ENCODE assay signal across 32 cellular contexts in the genomic region with DNA sequence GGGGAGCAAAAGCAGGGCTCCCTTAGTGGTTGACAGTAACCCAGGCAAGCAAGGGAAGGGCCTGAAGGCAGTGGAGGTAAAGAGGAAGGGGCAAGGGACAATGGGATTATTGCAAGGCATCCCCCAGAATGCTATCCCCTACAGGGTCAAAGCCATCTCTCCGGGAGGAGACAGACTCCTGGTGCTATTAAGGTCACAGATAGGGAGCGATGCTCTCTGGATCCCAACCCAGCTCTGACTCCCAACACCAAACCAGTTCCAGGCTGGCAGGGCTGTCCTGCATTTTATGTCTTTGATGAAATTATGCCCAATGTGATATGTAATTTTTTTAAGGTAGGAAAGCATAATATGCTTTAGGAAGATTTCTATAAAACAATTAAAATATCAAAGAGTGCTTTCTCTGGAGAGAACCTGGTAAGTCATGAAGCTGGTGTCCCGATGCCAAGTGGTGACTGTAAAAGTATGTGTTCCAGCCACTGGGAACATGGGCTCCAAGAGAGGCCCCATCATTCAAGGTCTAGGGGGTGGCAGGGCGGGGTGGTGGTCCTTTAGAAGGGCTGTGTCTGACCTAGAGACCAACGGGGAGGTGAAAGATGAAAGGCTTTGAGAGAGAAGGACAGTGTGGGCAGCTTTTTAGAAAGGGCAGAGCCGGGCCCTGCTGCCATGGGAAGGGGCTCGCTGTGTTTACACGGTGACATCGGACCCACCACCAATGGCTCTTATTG.
DNase-seq lines count a peak whose midpoint lies in the region; ATAC-seq, FAIRE-seq and TF ChIP-seq lines count a peak whose summit lies in the region.
"Had no signal": no experiment of that assay in that cellular context is flagged by ENCODE, and none has a peak within 500 bp of the region (broad histone marks: within the 10 kb centered on the region; RNA-seq: fewer than 3 reads in every experiment).

No MANE protein-coding gene starts in this region.

- H3K36me3 ChIP-seq in SJCRH30 (no peaks in the 10 kb centered on the region), iPS-20b (ENCODE audit: insufficient read depth, low read depth, low read length) (no peaks in the 10 kb centered on the region), trophoblast cell (ENCODE audit: control insufficient read depth in 1 of 2, insufficient read depth in 2 of 2, low read length in 2 of 2) (no peaks in the 10 kb centered on the region), brain microvascular endothelial cell (replicated peaks) (no peaks in the 10 kb centered on the region), esophagus muscularis mucosa (no peaks in the 10 kb centered on the region)
- H3K36me3 ChIP-seq: cardiac muscle cell, MG63, pancreas, thoracic aorta, vagina had no signal

- no peaks in the 10 kb centered on the region for H3K9me3 ChIP-seq in SJCRH30 (replicated peaks)
- H3K9me3 ChIP-seq in iPS-20b (ENCODE audit: insufficient read depth, low read depth, low read length) = no peaks in the 10 kb centered on the region
- no peaks in the 10 kb centered on the region for H3K9me3 ChIP-seq in trophoblast cell (ENCODE audit: insufficient read depth, low read depth, low read length)
- no peaks in the 10 kb centered on the region for H3K9me3 ChIP-seq in esophagus muscularis mucosa
- H3K9me3 ChIP-seq: MG63, mucosa of descending colon, pancreas, thoracic aorta, vagina had no signal

- intact Hi-C loops in esophagus muscularis mucosa (cut with DNase I) = no loop called here

- peak overlapping the region; percentile 81 for H2BK120ac ChIP-seq in trophoblast cell (ENCODE audit: insufficient read depth, low read length, poor library complexity)

- no peak for ATAC-seq in GM18909 (IDR thresholded peaks at IDR 0.05; ENCODE audit: poor library complexity, unreplicated experiment)
- ATAC-seq: activated CD8-positive, alpha-beta T cell treated with anti-CD3 and anti-CD28 coated beads, Interleukin-2, amount 10 ng/mL, durations not matched to agents 7 days and 5 days; effector memory CD8-positive, alpha-beta T cell; left ventricle myocardium superior; mucosa of descending colon; natural killer cell; pancreas; stimulated activated naive CD8-positive, alpha-beta T cell treated with anti-CD3 and anti-CD28 coated beads, Interleukin-15, Interleukin-2, amounts not matched to agents 100 U/mL and 50 U/mL, for 24 hours had no signal

- H3K4me1 ChIP-seq in SJCRH30 = peaks cover 90% of the 10 kb centered on the region
- peaks cover 60% of the 10 kb centered on the region for H3K4me1 ChIP-seq in iPS-20b (ENCODE audit: insufficient read depth, low read length)
- peaks cover 65 to 66% of the 10 kb centered on the region in 2 experiments for H3K4me1 ChIP-seq in trophoblast cell (ENCODE audit: control insufficient read depth in 1 of 2, insufficient read depth in 2 of 2, low read length in 2 of 2)
- H3K4me1 ChIP-seq in esophagus muscularis mucosa = peaks cover 0 to 9% (median 0%) of the 10 kb centered on the region in 4 donors
- H3K4me1 ChIP-seq: pancreas had no signal

- no peak for TF ChIP-seq CTCF in brain microvascular endothelial cell (IDR thresholded peaks at IDR 0.05; ENCODE audit: low read depth, low read length, missing control alignments)
- no peak for TF ChIP-seq CTCF in esophagus muscularis mucosa (IDR thresholded peaks at IDR 0.05)

- H3K9ac ChIP-seq in iPS-20b (ENCODE audit: low read depth, low read length) (peak overlapping the region; percentile 24; the same call in 1 of the 2 replicates), trophoblast cell (ENCODE audit: low read length) (no peak overlapping the region)

- WGBS in trophoblast cell (ENCODE audit: extremely low coverage, insufficient coverage, insufficient read length) = no CpG with 5 or more reads among the region's 9 CpGs
- WGBS in esophagus muscularis mucosa = 90% methylated on average over 9 of the region's 9 CpGs

- peak overlapping the region; percentile 90 for H2BK12ac ChIP-seq in trophoblast cell (ENCODE audit: low read length)

- peaks cover 11% of the 10 kb centered on the region for H3K79me2 ChIP-seq in trophoblast cell (ENCODE audit: control insufficient read depth, insufficient read depth, low read length, poor library complexity)

- H3K27ac ChIP-seq in SJCRH30 (peak overlapping the region; percentile 100), iPS-20b (ENCODE audit: low read length) (peak overlapping the region; percentile 15), trophoblast cell (ENCODE audit: low read depth, low read length) (peak overlapping the region; percentile 70), brain microvascular endothelial cell (no peak overlapping the region), esophagus muscularis mucosa (replicated peaks in 1 of 4) (no peak overlapping the region)
- H3K27ac ChIP-seq: cardiac muscle cell, pancreas, thoracic aorta, vagina had no signal

- no peaks in the 10 kb centered on the region for H3K27me3 ChIP-seq in SJCRH30
- no peaks in the 10 kb centered on the region for H3K27me3 ChIP-seq in iPS-20b (ENCODE audit: insufficient read depth, low read length)
- no peaks in the 10 kb centered on the region for H3K27me3 ChIP-seq in trophoblast cell (ENCODE audit: insufficient read depth, low read length)
- no peaks in the 10 kb centered on the region for H3K27me3 ChIP-seq in brain microvascular endothelial cell (replicated peaks)
- peaks cover 0 to 3% (median 0%) of the 10 kb centered on the region in 4 donors for H3K27me3 ChIP-seq in esophagus muscularis mucosa
- H3K27me3 ChIP-seq: cardiac muscle cell, MG63, pancreas, vagina had no signal

- H2AK5ac ChIP-seq in trophoblast cell (ENCODE audit: low read length) = peak overlapping the region; percentile 63

- H3K79me1 ChIP-seq in trophoblast cell (ENCODE audit: low read length) = peaks cover 65% of the 10 kb centered on the region

- H2AFZ ChIP-seq in trophoblast cell (ENCODE audit: insufficient read depth, low read length, poor library complexity) = no peak overlapping the region

- peak overlapping the region; percentile 1 for H3K4ac ChIP-seq in trophoblast cell (ENCODE audit: low read depth, low read length)

- no peak overlapping the region for H4K12ac ChIP-seq in trophoblast cell (ENCODE audit: low read depth, low read length)

- H3K4me3 ChIP-seq in SJCRH30 (no peak overlapping the region), iPS-20b (ENCODE audit: low read length) (no peak overlapping the region), trophoblast cell (ENCODE audit: low read depth, low read length) (no peak overlapping the region), brain microvascular endothelial cell (ENCODE audit: low read depth, low read length) (no peak overlapping the region), esophagus muscularis mucosa (no peak overlapping the region)
- H3K4me3 ChIP-seq: cardiac muscle cell, MG63, mucosa of descending colon, pancreas, thoracic aorta, vagina had no signal

- TF ChIP-seq EP300 in esophagus muscularis mucosa (IDR thresholded peaks at IDR 0.05) = no peak

- peak; percentile 16 for FAIRE-seq in HTR-8/SVneo (lab: Jason Lieb, UNC)
- FAIRE-seq: pancreas, small intestine had no signal

- H3K18ac ChIP-seq in trophoblast cell (ENCODE audit: low read length) = peak overlapping the region; percentile 32

- H3K14ac ChIP-seq in trophoblast cell (ENCODE audit: low read length) = peak overlapping the region; percentile 75

- H4K91ac ChIP-seq in trophoblast cell (ENCODE audit: low read depth, low read length) = peak overlapping the region; percentile 80

- peak overlapping the region; percentile 45 for H4K8ac ChIP-seq in trophoblast cell (ENCODE audit: low read depth, low read length)

- no peak for DNase-seq in HTR-8/SVneo (ENCODE audit: insufficient read length, low spot score)
- peak in 1 of 2 experiments; percentile 47 for DNase-seq in SJCRH30
- no peak for DNase-seq in trophoblast cell
- no peak for DNase-seq in brain microvascular endothelial cell
- DNase-seq in stimulated activated CD8-positive, alpha-beta memory T cell treated with anti-CD3 and anti-CD28 coated beads, Interleukin-4, amount 100 ng/mL, for 48 hours = no peak
- no peak for DNase-seq in esophagus muscularis mucosa (ENCODE audit: extremely low spot score)
- DNase-seq: activated CD8-positive, alpha-beta T cell treated with anti-CD3 and anti-CD28 coated beads, Interleukin-2, amount 10 ng/mL, durations not matched to agents 7 days and 5 days; activated effector memory CD4-positive, alpha-beta T cell treated with Interleukin-2 at 50 U/mL for 16 hours; aorta; CD4-positive, alpha-beta T cell; DND-41; effector memory CD8-positive, alpha-beta T cell; erythroblast; GF-D8; glutamatergic neuron; KBM-7; left ventricle myocardium superior; MG63; mucosa of descending colon; natural killer cell; NCI-H1930; NCI-H524; pancreas; retina; Right ventricle myocardium superior; small intestine; stimulated activated naive CD8-positive, alpha-beta T cell treated with anti-CD3 and anti-CD28 coated beads, Interleukin-15, Interleukin-2, amounts not matched to agents 100 U/mL and 50 U/mL, for 24 hours had no signal

- no peak for TF ChIP-seq POLR2A in esophagus muscularis mucosa (IDR thresholded peaks at IDR 0.05; ENCODE audit: low read depth)

- H3K4me2 ChIP-seq in trophoblast cell (ENCODE audit: low read length) = no peak overlapping the region

- H2BK5ac ChIP-seq in trophoblast cell (ENCODE audit: low read depth, low read length, poor library complexity) = peak overlapping the region; percentile 63

- in situ Hi-C loops in brain microvascular endothelial cell (cut with HindIII; ENCODE audit: low pct_ligation_motif_present, low sequenced_read_pairs) = no loop called here

- no peak overlapping the region for H3K23ac ChIP-seq in trophoblast cell (ENCODE audit: low read length)

Comparison
In these comparisons a context has a peak if more than half of its experiments do, and no peak if none do; other contexts are left out.
1. H3K27ac ChIP-seq: peak in SJCRH30 (single experiment), iPS-20b (single experiment) and trophoblast cell (single experiment); none in brain microvascular endothelial cell (single experiment) and esophagus muscularis mucosa (0 of 4).